23 cellular contexts compared by ENCODE assay signal in genomic region chr12:98543701-98544100, GRCh38. TPM values are rescaled to one million over a fixed set of nuclear protein-coding genes. Genes with fewer than 3 reads are reported as not detected.
DNase-seq lines count a peak whose midpoint lies in the region; ATAC-seq, FAIRE-seq and TF ChIP-seq lines count a peak whose summit lies in the region.
"Had no signal": no experiment of that assay in that cellular context is flagged by ENCODE, and none has a peak within 500 bp of the region (broad histone marks: within the 10 kb centered on the region; RNA-seq: fewer than 3 reads in every experiment).

No MANE protein-coding gene starts in this region.

- no peak overlapping the region for H3K9ac ChIP-seq in KMS-11

- TF ChIP-seq RAD21 in A549 (conservative IDR thresholded peaks at IDR 0.05 in 1 of 2, IDR thresholded peaks at IDR 0.05 in 1 of 2): no peak

- FAIRE-seq in A549 (lab: Jason Lieb, UNC) (peak; percentile 79), GM12891 (lab: Jason Lieb, UNC) (no peak)
- FAIRE-seq: HepG2, K562 had no signal

- POLR2A ChIA-PET in A549 (lab: Yijun Ruan, JAX): no interaction called here

- TF ChIP-seq CTCF in A549 (IDR thresholded peaks at IDR 0.05) (no peak), KMS-11 (conservative IDR thresholded peaks at IDR 0.05; ENCODE audit: low read depth, low read length) (no peak), mesothelial cell of epicardium (IDR thresholded peaks at IDR 0.05; ENCODE audit: unreplicated experiment) (no peak)

- H3K9me3 Mint-ChIP-seq in mesothelial cell of epicardium: no peaks in the 10 kb centered on the region
- no peaks in the 10 kb centered on the region for H3K9me3 Mint-ChIP-seq in activated naive CD4-positive, alpha-beta T cell treated with anti-CD3 and anti-CD28 coated beads, Interleukin-2, amount 50 U/mL, for 72 hours
- H3K9me3 Mint-ChIP-seq: CD14-positive monocyte had no signal

- no peaks in the 10 kb centered on the region for H3K27me3 Mint-ChIP-seq in mesothelial cell of epicardium (ENCODE audit: low read depth)

- CTCF ChIA-PET in A549 (lab: Yijun Ruan, JAX): interaction anchor here (0.8 to 2.3 kb wide), 4 partner anchors 11 to 49 kb away, joined by 4 to 6 read pairs (median 5); partner anchors contain the start of gene SLC25A3

- no peak for TF ChIP-seq EP300 in A549 (IDR thresholded peaks at IDR 0.05)

- ATAC-seq in A549 (no peak), HG03521 (IDR thresholded peaks at IDR 0.05; ENCODE audit: unreplicated experiment) (no peak), GM21825 (IDR thresholded peaks at IDR 0.05; ENCODE audit: unreplicated experiment) (no peak)
- ATAC-seq in activated naive CD4-positive, alpha-beta T cell treated with anti-CD3 and anti-CD28 coated beads, Interleukin-2, amount 50 U/mL, for 72 hours: no peak
- ATAC-seq: HCT116, HepG2, K562 had no signal

- H4K20me1 ChIP-seq in KMS-11 (ENCODE audit: insufficient read depth): no peaks in the 10 kb centered on the region; the same call in 1 of the 2 replicates

- no peak overlapping the region for H3K4me3 ChIP-seq in A549
- H3K4me3 ChIP-seq in KMS-11 (IDR thresholded peaks at IDR 0.05; ENCODE audit: insufficient read depth, low read depth, low read length): no peak overlapping the region
- H3K4me3 ChIP-seq: K562 had no signal

- H2AFZ ChIP-seq in KMS-11 (ENCODE audit: low read depth): no peak overlapping the region

- peak overlapping the region; percentile 35 for H3K27ac Mint-ChIP-seq in mesothelial cell of epicardium
- H3K27ac Mint-ChIP-seq in activated naive CD4-positive, alpha-beta T cell treated with anti-CD3 and anti-CD28 coated beads, Interleukin-2, amount 50 U/mL, for 72 hours: no peak overlapping the region

- no peak overlapping the region for H3K4me3 Mint-ChIP-seq in mesothelial cell of epicardium
- H3K4me3 Mint-ChIP-seq: CD14-positive monocyte had no signal

- H3K4me2 ChIP-seq in A549 (no peak overlapping the region), KMS-11 (no peak overlapping the region)

- H3K27ac ChIP-seq in A549 (no peak overlapping the region), KMS-11 (peak overlapping the region; percentile 7; the same call in 1 of the 2 replicates)
- H3K27ac ChIP-seq: RWPE1 had no signal

- H3K4me1 Mint-ChIP-seq in mesothelial cell of epicardium: peaks cover 10% of the 10 kb centered on the region
- H3K4me1 Mint-ChIP-seq: CD14-positive monocyte had no signal

- no peaks in the 10 kb centered on the region for H3K27me3 ChIP-seq in KMS-11 (ENCODE audit: insufficient read depth, low read depth)
- H3K27me3 ChIP-seq: BE2C had no signal

- H3K4me1 ChIP-seq in A549 (no peaks in the 10 kb centered on the region), KMS-11 (ENCODE audit: low read depth, poor library complexity, severe bottlenecking) (peaks cover 34% of the 10 kb centered on the region)
- H3K4me1 ChIP-seq: BE2C had no signal

- peaks cover 1% of the 10 kb centered on the region; the same call in 1 of the 2 replicates for H3K79me2 ChIP-seq in KMS-11 (ENCODE audit: insufficient read depth, low read depth)

- no peak for TF ChIP-seq POLR2A in A549 (IDR thresholded peaks at IDR 0.05; ENCODE audit: low read length)
- no peak for TF ChIP-seq POLR2A in GM12891 (IDR thresholded peaks at IDR 0.05; ENCODE audit: low read depth, low read length)

- peaks cover 8% of the 10 kb centered on the region; the same call in 1 of the 2 replicates for H3K36me3 ChIP-seq in KMS-11 (ENCODE audit: insufficient read depth)

- no peaks in the 10 kb centered on the region for H3K9me3 ChIP-seq in A549
- H3K9me3 ChIP-seq: BE2C had no signal

- no peak for DNase-seq in A549 (ENCODE audit: low read depth in 1 of 2, low spot score in 1 of 2)
- DNase-seq in GM12891 (ENCODE audit: insufficient read length, low spot score): no peak
- DNase-seq in mesothelial cell of epicardium (ENCODE audit: low spot score in 2 of 2, unreplicated experiment in 2 of 2): no peak
- no peak for DNase-seq in activated naive CD4-positive, alpha-beta T cell treated with anti-CD3 and anti-CD28 coated beads, Interleukin-2, amount 50 U/mL, for 72 hours (ENCODE audit: low spot score in 2 of 2)
- no peak for DNase-seq in stimulated activated CD4-positive, alpha-beta T cell treated with anti-CD3 and anti-CD28 coated beads, Interleukin-15, amount 100 ng/mL, for 24 hours
- DNase-seq: BE2C, Calu3, DMS79 treated with DMSO at 0.1 percent for 48 hours, NCI-H1048, NCI-H1417, NCI-H1694, NCI-H2029 treated with DMSO at 0.1 percent for 48 hours, NCI-H2227 treated with DMSO at 0.1 percent for 48 hours, NCI-H526 treated with DMSO at 0.1 percent for 48 hours, SHP77 had no signal

- peaks cover 29% of the 10 kb centered on the region for H3K36me3 Mint-ChIP-seq in mesothelial cell of epicardium
- peaks cover 12 to 31% of the 10 kb centered on the region in 2 donors for H3K36me3 Mint-ChIP-seq in activated naive CD4-positive, alpha-beta T cell treated with anti-CD3 and anti-CD28 coated beads, Interleukin-2, amount 50 U/mL, for 72 hours

TF ChIP-seq in A549, 52 proteins besides CTCF, POLR2A, EP300 and RAD21 (continues in another document):
- no peak for TF ChIP-seq JUNB (IDR thresholded peaks at IDR 0.05)
- TF ChIP-seq HMGXB4 (CRISPR knock-in tag; IDR thresholded peaks at IDR 0.05; ENCODE audit: borderline replicate concordance): no peak
- no peak for TF ChIP-seq NPAS2 (CRISPR knock-in tag; IDR thresholded peaks at IDR 0.05; ENCODE audit: borderline replicate concordance)
- no peak for TF ChIP-seq CEBPB (IDR thresholded peaks at IDR 0.05)
- TF ChIP-seq HOXB13 (CRISPR knock-in tag; IDR thresholded peaks at IDR 0.05; ENCODE audit: low read depth): no peak
- TF ChIP-seq KDM5A (IDR thresholded peaks at IDR 0.05): no peak
- no peak for TF ChIP-seq NFE2L2 (conservative IDR thresholded peaks at IDR 0.05; ENCODE audit: low read length)
- no peak for TF ChIP-seq TP53 (CRISPR knock-in tag; IDR thresholded peaks at IDR 0.05)

TF ChIP-seq in GM12891, 5 proteins besides CTCF, POLR2A, EP300 and RAD21:
- TF ChIP-seq TAF1 (IDR thresholded peaks at IDR 0.05; ENCODE audit: low read depth, low read length): no peak
- TF ChIP-seq PAX5 (IDR thresholded peaks at IDR 0.05; ENCODE audit: insufficient read depth, low read length, severe bottlenecking): no peak
- no peak for TF ChIP-seq POU2F2 (IDR thresholded peaks at IDR 0.05; ENCODE audit: low read depth, low read length)
- TF ChIP-seq POLR2AphosphoS5 (IDR thresholded peaks at IDR 0.05; ENCODE audit: low read depth, low read length): no peak
- TF ChIP-seq SPI1 (IDR thresholded peaks at IDR 0.05; ENCODE audit: low read depth, low read length): peak; percentile 47

RNA-seq across cellular contexts. Expression of gene TMPO, which starts 28.3 kb away (rescaled TPM):
- polyA plus RNA-seq in A549 (2011; rRNA removed) (127 and 169 TPM in 2 replicates), A549 (2017; fragmentation: RNase III; extraction: RNeasy Plus Mini Kit Qiagen cat#74134 plus additional on column Dnase treatment) (88.9 to 101 TPM (median 100 TPM) in 3 replicates)
- polyA plus RNA-seq in A549 (2012; cell fraction: cytosol; rRNA removed): 38.1 and 45.3 TPM in 2 replicates
- polyA plus RNA-seq in A549 (2012; cell fraction: nucleus; rRNA removed): 40.6 and 44.4 TPM in 2 replicates
- 46.6 and 57.9 TPM in 2 replicates for polyA minus RNA-seq in A549 (2011; rRNA and poly(A)+ RNA removed)
- polyA plus RNA-seq in GM12891 (2012; ENCODE audit: low read depth, missing spikeins): 79.8 TPM
- 122 to 144 TPM (median 135 TPM) in 3 replicates for total RNA-seq in mesothelial cell of epicardium
- total RNA-seq in activated naive CD4-positive, alpha-beta T cell treated with anti-CD3 and anti-CD28 coated beads, Interleukin-2, amount 50 U/mL, for 72 hours: 100 to 1,000 TPM; 294 to 438 TPM

RNA-seq across cellular contexts. Expression of gene SLC25A3, which starts 49.8 kb away (rescaled TPM):
- 1,065 and 1,232 TPM in 2 replicates for polyA plus RNA-seq in A549 (2011; rRNA removed)
- polyA plus RNA-seq in A549 (2012; cell fraction: cytosol; rRNA removed): 621 and 661 TPM in 2 replicates
- polyA plus RNA-seq in A549 (2012; cell fraction: nucleus; rRNA removed): 923 and 1,290 TPM in 2 replicates
- polyA plus RNA-seq in A549 (2017; fragmentation: RNase III; extraction: RNeasy Plus Mini Kit Qiagen cat#74134 plus additional on column Dnase treatment): 755 to 799 TPM (median 790 TPM) in 3 replicates
- 461 and 489 TPM in 2 replicates for polyA minus RNA-seq in A549 (2011; rRNA and poly(A)+ RNA removed)
- polyA plus RNA-seq in GM12891 (2012; ENCODE audit: low read depth, missing spikeins): 590 TPM
- 511 to 541 TPM (median 522 TPM) in 3 replicates for total RNA-seq in mesothelial cell of epicardium
- total RNA-seq in activated naive CD4-positive, alpha-beta T cell treated with anti-CD3 and anti-CD28 coated beads, Interleukin-2, amount 50 U/mL, for 72 hours: 100 to 1,000 TPM; 563 to 791 TPM
